Comparison of ENCODE assay signal across 11 cellular contexts in the genomic region with DNA sequence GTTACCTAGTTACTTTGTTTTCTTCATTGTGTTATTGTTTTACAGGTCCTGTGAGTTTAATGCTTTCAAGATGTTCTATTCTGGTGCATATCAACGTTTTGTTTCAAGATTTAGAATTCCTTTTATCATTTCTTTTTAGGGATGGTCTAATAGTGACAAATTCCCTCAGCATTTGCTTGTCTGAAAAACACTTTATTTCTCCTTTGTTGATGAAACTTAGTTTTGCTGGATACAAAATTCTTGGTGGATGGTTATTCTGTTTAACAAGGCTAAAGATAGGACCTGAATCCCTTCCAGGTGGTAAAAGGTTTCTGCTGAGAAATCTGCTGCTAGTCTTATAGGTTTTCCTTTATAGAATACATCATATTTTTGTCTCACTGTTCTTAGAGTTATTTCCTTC.
"Had no signal": no experiment of that assay in that cellular context is flagged by ENCODE, and none has a peak within 500 bp of the region (broad histone marks: within the 10 kb centered on the region; RNA-seq: fewer than 3 reads in every experiment).

No MANE protein-coding gene starts in this region.

- FAIRE-seq: H1, H54 had no signal

- H3K4me1 ChIP-seq: HAP-1 had no signal

- H2AFZ ChIP-seq: GM23248, GM23338 had no signal

- H3K4me2 ChIP-seq: GM23338 had no signal

- H3K9ac ChIP-seq: GM23248 had no signal

- ATAC-seq: GM23338, HCT116 had no signal

- DNase-seq: GM23248, GOT3, H7, H9, HCEC 1CT, HFFc6 had no signal

- H3K4me3 ChIP-seq: GM23248, GM23338, HAP-1 had no signal

- H3K36me3 ChIP-seq: HAP-1 had no signal

- H3K27ac ChIP-seq: GM23248 had no signal
